ENCODE assay signal across 8 cellular contexts in genomic region chr1:9589144-9589718, GRCh38. TPM values are rescaled to one million over a fixed set of nuclear protein-coding genes. Genes with fewer than 3 reads are reported as not detected.
A peak's percentile ranks its signal among the peaks of the same experiment; 100 is the strongest.
DNase-seq lines count a peak whose midpoint lies in the region; ATAC-seq and TF ChIP-seq lines count a peak whose summit lies in the region.

No MANE protein-coding gene starts in this region.

- POLR2A ChIA-PET in A673 (lab: Charles Lee; ENCODE audit: low non-redundant PET) = no interaction called here
- POLR2A ChIA-PET in activated B cell treated with CpG ODN at 0.5 μM for 24 hours (lab: Charles Lee) = interaction anchor here (0.8 to 1.7 kb wide), 4 partner anchors 37 to 63 kb away, joined by 3 to 9 read pairs (median 4); partner anchors contain the start of genes PIK3CD and SLC25A33

- H3K36me3 Mint-ChIP-seq in activated B cell treated with CpG ODN at 0.5 μM for 24 hours (ENCODE audit: low read depth) = no peaks in the 10 kb centered on the region

- peak; percentile 49 for DNase-seq in A673 (ENCODE audit: low spot score)
- DNase-seq in activated B cell treated with CpG ODN at 0.5 μM for 24 hours = peak; percentile 36
- no peak for DNase-seq in NCI-H1048 (lab: John Stamatoyannopoulos, UW)

- H3K27ac Mint-ChIP-seq in activated B cell treated with CpG ODN at 0.5 μM for 24 hours = no peak overlapping the region

- H3K36me3 ChIP-seq in A673 (ENCODE audit: insufficient read depth, low read length, poor library complexity, severe bottlenecking) (no peaks in the 10 kb centered on the region), ectodermal cell (ENCODE audit: control insufficient read depth, insufficient read depth, low read length) (no peaks in the 10 kb centered on the region), stomach smooth muscle (ENCODE audit: control insufficient read depth in 2 of 2, insufficient read depth in 2 of 2, low read length in 2 of 2) (no peaks in the 10 kb centered on the region)

- no peak for TF ChIP-seq CTCF in A673 (conservative IDR thresholded peaks at IDR 0.05; ENCODE audit: low read depth, low read length)
- no peak for TF ChIP-seq CTCF in activated B cell treated with CpG ODN at 0.5 μM for 24 hours (IDR thresholded peaks at IDR 0.05)

- peak overlapping the region; percentile 66 to 74 for H3K9ac ChIP-seq in stomach smooth muscle (ENCODE audit: low read length in 2 of 2)

- 1% methylated on average over 63 of the region's 63 CpGs for WGBS in ectodermal cell, 2 experiments

- H3K27ac ChIP-seq in A673 (ENCODE audit: low read depth, low read length, poor library complexity, severe bottlenecking) (peak overlapping the region; percentile 83), ectodermal cell (ENCODE audit: insufficient read depth, low read depth, low read length, poor library complexity, severe bottlenecking) (no peak overlapping the region), stomach smooth muscle (ENCODE audit: low read length) (peak overlapping the region; percentile 46)

- ATAC-seq in GM19043 (IDR thresholded peaks at IDR 0.05; ENCODE audit: low read depth, unreplicated experiment) = peak; percentile 4
- ATAC-seq in HG03520 (IDR thresholded peaks at IDR 0.05; ENCODE audit: unreplicated experiment) = peak; percentile 24
- peak; percentile 9 for ATAC-seq in activated B cell treated with CpG ODN at 0.5 μM for 24 hours (ENCODE audit: low read depth)

- no peaks in the 10 kb centered on the region for H3K9me3 Mint-ChIP-seq in activated B cell treated with CpG ODN at 0.5 μM for 24 hours

- intact Hi-C loops in A673 (cut with micrococcal nuclease; ENCODE audit: unreplicated experiment) (no loop called here), activated B cell treated with CpG ODN at 0.5 μM for 24 hours (cut with micrococcal nuclease) (loop anchor here (2.0 to 5.0 kb wide), 3 partner anchors 47 to 92 kb away; no protein-coding TSS in a partner anchor)

- CTCF ChIA-PET in A673 (lab: Charles Lee) = no interaction called here
- CTCF ChIA-PET in activated B cell treated with CpG ODN at 0.5 μM for 24 hours (lab: Charles Lee) = interaction anchor here (1.0 to 1.6 kb wide), 2 partner anchors 38 to 114 kb away, joined by 3 to 5 read pairs; no protein-coding TSS in a partner anchor

- H3K4me3 Mint-ChIP-seq in activated B cell treated with CpG ODN at 0.5 μM for 24 hours = peak overlapping the region; percentile 84

- H3K4me3 ChIP-seq in A673 (ENCODE audit: low read depth, low read length, poor library complexity, severe bottlenecking) (peak overlapping the region; percentile 91), ectodermal cell (ENCODE audit: insufficient read depth, low read depth, low read length) (peak overlapping the region; percentile 76), mononuclear cell (ENCODE audit: low read length) (peak overlapping the region; percentile 45), stomach smooth muscle (ENCODE audit: low read length in 2 of 2) (peak overlapping the region; percentile 70 to 78)

- H3K4me1 ChIP-seq in A673 (ENCODE audit: insufficient read depth, low read length, poor library complexity, severe bottlenecking) (peaks cover 43% of the 10 kb centered on the region), ectodermal cell (ENCODE audit: control insufficient read depth, insufficient read depth, low read length) (peaks cover 38% of the 10 kb centered on the region), mononuclear cell (ENCODE audit: insufficient read depth, low read length) (peaks cover 48% of the 10 kb centered on the region), stomach smooth muscle (ENCODE audit: control insufficient read depth, insufficient read depth, low read length) (peaks cover 35% of the 10 kb centered on the region)

- H3K9me3 ChIP-seq in A673 (ENCODE audit: low read depth, low read length, poor library complexity, severe bottlenecking) (no peaks in the 10 kb centered on the region), ectodermal cell (ENCODE audit: control insufficient read depth, low read length) (no peaks in the 10 kb centered on the region), mononuclear cell (ENCODE audit: low read depth, low read length) (no peaks in the 10 kb centered on the region), stomach smooth muscle (ENCODE audit: control insufficient read depth in 2 of 2, low read length in 2 of 2) (no peaks in the 10 kb centered on the region)

- no TSS peak for BruUV-seq in A673 (replicated peaks; lab: Mats Ljungman, UMichigan)

- no peaks in the 10 kb centered on the region for H3K27me3 ChIP-seq in A673 (replicated peaks; ENCODE audit: insufficient read depth, low read depth, low read length, poor library complexity)
- H3K27me3 ChIP-seq in ectodermal cell (ENCODE audit: control insufficient read depth, insufficient read depth, low read length, poor library complexity, severe bottlenecking) = no peaks in the 10 kb centered on the region
- no peaks in the 10 kb centered on the region for H3K27me3 ChIP-seq in mononuclear cell (ENCODE audit: insufficient read depth, low read length)
- H3K27me3 ChIP-seq in stomach smooth muscle (ENCODE audit: control insufficient read depth in 1 of 2, insufficient read depth in 2 of 2, low read length in 2 of 2) = no peaks in the 10 kb centered on the region

- H3K4me1 Mint-ChIP-seq in activated B cell treated with CpG ODN at 0.5 μM for 24 hours = peaks cover 39% of the 10 kb centered on the region

- no peaks in the 10 kb centered on the region for H3K27me3 Mint-ChIP-seq in activated B cell treated with CpG ODN at 0.5 μM for 24 hours

RNA-seq across cellular contexts. Expression of gene TMEM201, which starts 0.5 kb away (rescaled TPM):
- 46.5 and 49.0 TPM in 2 replicates for total RNA-seq in A673 (2021)
- total RNA-seq in activated B cell treated with CpG ODN at 0.5 μM for 24 hours = 8.1 and 9.4 TPM in 2 replicates
- 17.4 TPM for polyA plus RNA-seq in ectodermal cell (2013, experiment 1 of 4)
- 16.9 TPM for polyA plus RNA-seq in ectodermal cell (2013, experiment 2 of 4)
- 11.7 TPM for polyA plus RNA-seq in ectodermal cell (2013, experiment 3 of 4)
- 15.4 TPM for polyA plus RNA-seq in ectodermal cell (2013, experiment 4 of 4)
- total RNA-seq in mononuclear cell = 3.3 TPM

RNA-seq across cellular contexts. Expression of gene SLC25A33, which starts 50.0 kb away (rescaled TPM):
- total RNA-seq in A673 (2021) (14.1 and 15.0 TPM in 2 replicates), activated B cell treated with CpG ODN at 0.5 μM for 24 hours (6.5 and 7.5 TPM in 2 replicates), mononuclear cell (6.7 TPM)
- 10.1 TPM for polyA plus RNA-seq in ectodermal cell (2013, experiment 1 of 4)
- 10.5 TPM for polyA plus RNA-seq in ectodermal cell (2013, experiment 2 of 4)
- 9.5 TPM for polyA plus RNA-seq in ectodermal cell (2013, experiment 3 of 4)
- 8.7 TPM for polyA plus RNA-seq in ectodermal cell (2013, experiment 4 of 4)
